ENCODE assay signal across 22 cellular contexts in genomic region chr9:92385001-92385400, GRCh38. TPM values are rescaled to one million over a fixed set of nuclear protein-coding genes. Genes with fewer than 3 reads are reported as not detected.
DNase-seq lines count a peak whose midpoint lies in the region; ATAC-seq and TF ChIP-seq lines count a peak whose summit lies in the region.
"Had no signal": no experiment of that assay in that cellular context is flagged by ENCODE, and none has a peak within 500 bp of the region (broad histone marks: within the 10 kb centered on the region; RNA-seq: fewer than 3 reads in every experiment).

No MANE protein-coding gene starts in this region.

- no peaks in the 10 kb centered on the region for H3K79me2 ChIP-seq in osteoblast (ENCODE audit: insufficient read depth, low read length)
- no peaks in the 10 kb centered on the region for H3K79me2 ChIP-seq in neural progenitor cell (ENCODE audit: low read depth)

- no peak overlapping the region for H3K4me3 ChIP-seq in AG10803 (ENCODE audit: low read length)
- peak overlapping the region; percentile 59 for H3K4me3 ChIP-seq in adipocyte (ENCODE audit: low read length)
- H3K4me3 ChIP-seq in fibroblast of pulmonary artery (replicated peaks; ENCODE audit: low read depth, low read length), result no peak overlapping the region
- no peak overlapping the region for H3K4me3 ChIP-seq in osteoblast (ENCODE audit: insufficient read depth, low read length)
- H3K4me3 ChIP-seq in neural progenitor cell, result no peak overlapping the region
- H3K4me3 ChIP-seq: cardiac muscle cell, dorsolateral prefrontal cortex, HAP-1, ovary had no signal

- no peak for ATAC-seq in HG02610 (IDR thresholded peaks at IDR 0.05; ENCODE audit: unreplicated experiment)
- ATAC-seq in activated naive CD8-positive, alpha-beta T cell treated with anti-CD3 and anti-CD28 coated beads, Interleukin-2, amount 50 U/mL, for 24 hours, result no peak
- ATAC-seq: naive thymus-derived CD4-positive, alpha-beta T cell had no signal

- H2AFZ ChIP-seq in osteoblast (ENCODE audit: low read length) (no peak overlapping the region), neural progenitor cell (replicated peaks) (no peak overlapping the region)

- H3K4me2 ChIP-seq in osteoblast (ENCODE audit: insufficient read depth, low read length) (peak overlapping the region; percentile 38), neural progenitor cell (no peak overlapping the region)

- no peaks in the 10 kb centered on the region for H3K36me3 Mint-ChIP-seq in neural progenitor cell
- H3K36me3 Mint-ChIP-seq in activated naive CD8-positive, alpha-beta T cell treated with anti-CD3 and anti-CD28 coated beads, Interleukin-2, amount 50 U/mL, for 24 hours (ENCODE audit: low read depth), result peaks cover 12% of the 10 kb centered on the region

- no peaks in the 10 kb centered on the region for H3K27me3 Mint-ChIP-seq in neural progenitor cell (ENCODE audit: insufficient read depth, low read depth)
- H3K27me3 Mint-ChIP-seq in activated naive CD8-positive, alpha-beta T cell treated with anti-CD3 and anti-CD28 coated beads, Interleukin-2, amount 50 U/mL, for 24 hours, result no peaks in the 10 kb centered on the region
- H3K27me3 Mint-ChIP-seq: activated CD4-positive, alpha-beta memory T cell treated with anti-CD3 and anti-CD28 coated beads for 36 hours; naive thymus-derived CD4-positive, alpha-beta T cell had no signal

- no peak overlapping the region for H3K27ac Mint-ChIP-seq in neural progenitor cell
- no peak overlapping the region for H3K27ac Mint-ChIP-seq in activated naive CD8-positive, alpha-beta T cell treated with anti-CD3 and anti-CD28 coated beads, Interleukin-2, amount 50 U/mL, for 24 hours
- H3K27ac Mint-ChIP-seq: activated CD4-positive, alpha-beta memory T cell treated with anti-CD3 and anti-CD28 coated beads for 36 hours; naive thymus-derived CD4-positive, alpha-beta T cell had no signal

- no peak for TF ChIP-seq CTCF in AG10803 (conservative IDR thresholded peaks at IDR 0.05; ENCODE audit: low read length)
- no peak for TF ChIP-seq CTCF in fibroblast of pulmonary artery (IDR thresholded peaks at IDR 0.05; ENCODE audit: low read length, missing control alignments)
- no peak for TF ChIP-seq CTCF in osteoblast (IDR thresholded peaks at IDR 0.05; ENCODE audit: extremely low read depth, low read depth, low read length)
- no peak for TF ChIP-seq CTCF in neural progenitor cell (IDR thresholded peaks at IDR 0.05)

- DNase-seq in AG10803 (ENCODE audit: low read depth), result peak; percentile 9
- peak; percentile 20 for DNase-seq in adipocyte (ENCODE audit: low read depth)
- peak; percentile 36 for DNase-seq in fibroblast of pulmonary artery (ENCODE audit: low read depth)
- DNase-seq in osteoblast (ENCODE audit: insufficient read length, low spot score, missing footprints), result no peak
- no peak for DNase-seq in neural progenitor cell (ENCODE audit: low spot score)
- no peak for DNase-seq in activated naive CD8-positive, alpha-beta T cell treated with anti-CD3 and anti-CD28 coated beads, Interleukin-2, amount 50 U/mL, for 24 hours
- no peak for DNase-seq in KG1 (lab: John Stamatoyannopoulos, UW)
- DNase-seq: activated CD4-positive, alpha-beta memory T cell treated with anti-CD3 and anti-CD28 coated beads for 36 hours; activated effector memory CD4-positive, alpha-beta T cell treated with anti-CD3 and anti-CD28 coated beads, Interleukin-2, amount 50 U/mL, for 16 hours; Calu3; dorsolateral prefrontal cortex; mesendoderm; naive thymus-derived CD4-positive, alpha-beta T cell; NCI-H1694; NCI-H2171; NCI-H526; ovary had no signal

- no peaks in the 10 kb centered on the region for H3K36me3 ChIP-seq in adipocyte (ENCODE audit: control insufficient read depth, insufficient read depth, low read length, severe bottlenecking)
- no peaks in the 10 kb centered on the region for H3K36me3 ChIP-seq in osteoblast (ENCODE audit: insufficient read depth, low read length)
- no peaks in the 10 kb centered on the region for H3K36me3 ChIP-seq in neural progenitor cell
- H3K36me3 ChIP-seq: cardiac muscle cell, HAP-1, ovary had no signal

- H3K4me1 ChIP-seq in adipocyte (ENCODE audit: control insufficient read depth, insufficient read depth, low read length) (peaks cover 22% of the 10 kb centered on the region), osteoblast (ENCODE audit: insufficient read depth, low read length) (peaks cover 21% of the 10 kb centered on the region), neural progenitor cell (no peaks in the 10 kb centered on the region)
- H3K4me1 ChIP-seq: HAP-1 had no signal

- no peaks in the 10 kb centered on the region for H3K27me3 ChIP-seq in adipocyte (replicated peaks; ENCODE audit: control insufficient read depth, insufficient read depth, low read length)
- H3K27me3 ChIP-seq in osteoblast (ENCODE audit: insufficient read depth, low read length), result no peaks in the 10 kb centered on the region
- H3K27me3 ChIP-seq in neural progenitor cell, result no peaks in the 10 kb centered on the region
- H3K27me3 ChIP-seq: cardiac muscle cell, dorsolateral prefrontal cortex, ovary had no signal

- no peak overlapping the region for H3K4me3 Mint-ChIP-seq in neural progenitor cell
- no peak overlapping the region for H3K4me3 Mint-ChIP-seq in activated naive CD8-positive, alpha-beta T cell treated with anti-CD3 and anti-CD28 coated beads, Interleukin-2, amount 50 U/mL, for 24 hours
- H3K4me3 Mint-ChIP-seq: activated CD4-positive, alpha-beta memory T cell treated with anti-CD3 and anti-CD28 coated beads for 36 hours; naive thymus-derived CD4-positive, alpha-beta T cell had no signal

- no peaks in the 10 kb centered on the region for H3K9me3 ChIP-seq in adipocyte (ENCODE audit: control insufficient read depth, low read length)
- H3K9me3 ChIP-seq in osteoblast (ENCODE audit: low read depth, low read length), result no peaks in the 10 kb centered on the region
- H3K9me3 ChIP-seq in neural progenitor cell (ENCODE audit: low read depth), result no peaks in the 10 kb centered on the region
- H3K9me3 ChIP-seq: HAP-1, ovary had no signal

- H3K27ac ChIP-seq in osteoblast (ENCODE audit: low read depth, low read length) (peak overlapping the region; percentile 58), neural progenitor cell (no peak overlapping the region)
- H3K27ac ChIP-seq: C4-2B, cardiac muscle cell, dorsolateral prefrontal cortex had no signal

- no peaks in the 10 kb centered on the region for H4K20me1 ChIP-seq in osteoblast (ENCODE audit: insufficient read depth, low read length)
- H4K20me1 ChIP-seq in neural progenitor cell (ENCODE audit: low read depth), result no peaks in the 10 kb centered on the region

- no peaks in the 10 kb centered on the region for H3K4me1 Mint-ChIP-seq in neural progenitor cell
- peaks cover 5% of the 10 kb centered on the region for H3K4me1 Mint-ChIP-seq in activated naive CD8-positive, alpha-beta T cell treated with anti-CD3 and anti-CD28 coated beads, Interleukin-2, amount 50 U/mL, for 24 hours
- H3K4me1 Mint-ChIP-seq: naive thymus-derived CD4-positive, alpha-beta T cell had no signal

- no peaks in the 10 kb centered on the region for H3K9me3 Mint-ChIP-seq in neural progenitor cell
- H3K9me3 Mint-ChIP-seq in activated naive CD8-positive, alpha-beta T cell treated with anti-CD3 and anti-CD28 coated beads, Interleukin-2, amount 50 U/mL, for 24 hours, result no peaks in the 10 kb centered on the region
- H3K9me3 Mint-ChIP-seq: activated CD4-positive, alpha-beta memory T cell treated with anti-CD3 and anti-CD28 coated beads for 36 hours; naive thymus-derived CD4-positive, alpha-beta T cell had no signal

- H3K9ac ChIP-seq in adipocyte (ENCODE audit: low read length), result peak overlapping the region; percentile 67
- H3K9ac ChIP-seq in neural progenitor cell, result no peak overlapping the region

- no peaks in the 10 kb centered on the region for H3F3A ChIP-seq in neural progenitor cell (ENCODE audit: low read depth)

RNA-seq across cellular contexts. Expression of gene OGN, which starts 19.4 kb away (rescaled TPM):
- total RNA-seq in osteoblast, result 0.36 and 0.88 TPM in 2 replicates
- not detected in 2 replicates for total RNA-seq in neural progenitor cell (ENCODE audit: low replicate concordance)
- total RNA-seq: activated CD4-positive, alpha-beta memory T cell treated with anti-CD3 and anti-CD28 coated beads for 36 hours; Calu3; cardiac muscle cell; RPMI7951 had no signal

RNA-seq across cellular contexts. Expression of gene OMD, which starts 39.3 kb away (rescaled TPM):
- 0.36 and 1.5 TPM in 2 replicates for total RNA-seq in osteoblast
- total RNA-seq in neural progenitor cell (ENCODE audit: low replicate concordance), result not detected in 2 replicates
- total RNA-seq: activated CD4-positive, alpha-beta memory T cell treated with anti-CD3 and anti-CD28 coated beads for 36 hours; cardiac muscle cell; naive thymus-derived CD4-positive, alpha-beta T cell; RPMI7951 had no signal

RNA-seq across cellular contexts. Expression of gene CENPP, which starts 59.2 kb away (rescaled TPM):
- total RNA-seq in osteoblast, result 4.7 and 5.4 TPM in 2 replicates
- 5.5 and 10.7 TPM in 2 replicates for total RNA-seq in neural progenitor cell (ENCODE audit: low replicate concordance)

RNA-seq across cellular contexts. Expression of gene NOL8, which starts 59.9 kb away (rescaled TPM):
- total RNA-seq in osteoblast (28.2 and 32.4 TPM in 2 replicates), neural progenitor cell (ENCODE audit: low replicate concordance) (15.2 and 21.0 TPM in 2 replicates)

Comparison
In these comparisons a context has a peak if more than half of its experiments do, and no peak if none do; other contexts are left out.
1. DNase-seq: peak in AG10803 (single experiment), adipocyte (single experiment) and fibroblast of pulmonary artery (single experiment); none in osteoblast (single experiment), neural progenitor cell (single experiment), activated naive CD8-positive, alpha-beta T cell treated with anti-CD3 and anti-CD28 coated beads, Interleukin-2, amount 50 U/mL, for 24 hours (single experiment) and KG1 (single experiment).